12 cellular contexts compared by ENCODE assay signal in the genomic region with DNA sequence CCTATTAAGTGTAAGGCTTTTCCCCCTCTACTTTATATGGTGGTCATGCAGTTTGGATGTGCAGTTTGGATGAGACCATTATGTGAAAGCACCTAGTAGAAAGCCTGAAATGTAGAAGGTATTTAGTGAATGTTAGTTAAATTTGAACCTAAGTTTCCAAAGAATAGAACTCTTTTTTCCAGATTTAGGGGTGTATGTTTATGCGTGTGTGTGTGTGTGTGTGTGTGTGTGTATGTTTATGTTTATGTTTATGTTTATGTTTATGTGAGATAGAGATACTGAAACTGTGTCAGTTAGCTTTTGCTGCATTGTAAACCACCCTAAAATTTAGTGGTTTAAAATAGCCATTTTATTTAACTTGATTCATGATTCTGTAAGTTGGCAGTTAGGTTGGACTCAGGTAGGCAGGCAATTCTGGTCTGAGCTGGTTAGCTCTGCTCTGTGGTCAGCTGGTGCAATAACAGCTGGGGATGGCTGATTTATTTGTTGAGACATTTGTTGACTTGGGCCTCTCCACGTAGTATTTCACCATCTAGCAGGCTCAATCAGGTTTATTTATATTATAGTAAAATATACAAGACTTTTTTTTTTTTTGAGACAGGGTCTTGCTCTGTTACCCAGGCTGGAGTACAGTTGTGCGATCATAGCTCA. TPM values are rescaled to one million over a fixed set of nuclear protein-coding genes. Genes with fewer than 3 reads are reported as not detected.
DNase-seq lines count a peak whose midpoint lies in the region; ATAC-seq and TF ChIP-seq lines count a peak whose summit lies in the region.
"Had no signal": no experiment of that assay in that cellular context is flagged by ENCODE, and none has a peak within 500 bp of the region (broad histone marks: within the 10 kb centered on the region; RNA-seq: fewer than 3 reads in every experiment).

No MANE protein-coding gene starts in this region.

- ATAC-seq in T-cell (replicated peaks in 1 of 4): no peak
- no peak for ATAC-seq in GM19351 (IDR thresholded peaks at IDR 0.05; ENCODE audit: unreplicated experiment)

- POLR2A ChIA-PET in T-cell (lab: Charles Lee): interaction anchor here in 1 of 2 donors (0.6 to 0.9 kb wide), 2 partner anchors 19 to 24 kb away, joined by 3 read pairs; no protein-coding TSS in a partner anchor

- CTCF ChIA-PET in T-cell (lab: Charles Lee): interaction anchor here in 1 of 2 donors (0.7 to 1.4 kb wide), 5 partner anchors 13 to 76 kb away, joined by 3 to 4 read pairs (median 4); no protein-coding TSS in a partner anchor

- H3K36me3 Mint-ChIP-seq in T-cell: peaks cover 54% of the 10 kb centered on the region

- H3K4me3 Mint-ChIP-seq in T-cell: no peak overlapping the region

- H3K4me1 Mint-ChIP-seq in T-cell: peaks cover 77 to 82% (median 79%) of the 10 kb centered on the region in 3 donors

- H3K27me3 Mint-ChIP-seq in T-cell: no peaks in the 10 kb centered on the region

- peak; percentile 42 for DNase-seq in AG10803 (ENCODE audit: low read depth)
- peak in 1 of 2 experiments; percentile 71 for DNase-seq in HL-60 (ENCODE audit: low read depth in 1 of 2, low spot score in 1 of 2)
- no peak for DNase-seq in T-cell
- DNase-seq in iris pigment epithelial cell (ENCODE audit: low read depth): peak; percentile 65
- DNase-seq in retina: no peak
- DNase-seq in D341Med (ENCODE audit: low spot score): no peak
- no peak for DNase-seq in LoVo (ENCODE audit: low spot score)
- DNase-seq: activated CD4-positive, alpha-beta T cell treated with anti-CD3 and anti-CD28 coated beads, Interleukin-2, amount 50 U/mL, for 1 hour; glutamatergic neuron had no signal

- H3K4me3 ChIP-seq in AG10803 (ENCODE audit: low read length) (no peak overlapping the region), HL-60 (replicated peaks; ENCODE audit: insufficient read depth, low read length) (no peak overlapping the region)
- H3K4me3 ChIP-seq: BLaER1 treated with 17β-estradiol and CSF1 and Interleukin-3, amounts not matched to agents 10 nM and 100 nM; SK-N-MC had no signal

- TF ChIP-seq CTCF in AG10803 (conservative IDR thresholded peaks at IDR 0.05; ENCODE audit: low read length) (no peak), HL-60 (IDR thresholded peaks at IDR 0.05; ENCODE audit: insufficient read depth, low read length) (no peak)

- no peaks in the 10 kb centered on the region for H3K9me3 Mint-ChIP-seq in T-cell

- peak overlapping the region; percentile 53 to 72 for H3K27ac Mint-ChIP-seq in T-cell

- no peaks in the 10 kb centered on the region for H3K27me3 ChIP-seq in HL-60 (ENCODE audit: insufficient read depth, poor library complexity, severe bottlenecking)
- H3K27me3 ChIP-seq: BLaER1 treated with 17β-estradiol and CSF1 and Interleukin-3, amounts not matched to agents 10 nM and 100 nM had no signal

- peak overlapping the region; percentile 52 for H3K27ac ChIP-seq in HL-60 (replicated peaks)
- H3K27ac ChIP-seq: BLaER1 treated with 17β-estradiol and CSF1 and Interleukin-3, amounts not matched to agents 10 nM and 100 nM; SK-N-MC had no signal

RNA-seq across cellular contexts. Expression of a gene that starts 54.0 kb away (rescaled TPM):
- total RNA-seq in T-cell: 100 to 1,000 TPM; 244 to 315 (median 271) TPM

Comparison
In these comparisons a context has a peak if more than half of its experiments do, and no peak if none do; other contexts are left out.
1. DNase-seq: peak in AG10803 (single experiment) and iris pigment epithelial cell (single experiment); none in T-cell (0 of 34), retina (single experiment), D341Med (single experiment) and LoVo (single experiment).